ENCODE assay signal across 7 cellular contexts in genomic region chr22:39152024-39152510, GRCh38. TPM values are rescaled to one million over a fixed set of nuclear protein-coding genes. Genes with fewer than 3 reads are reported as not detected.
DNase-seq lines count a peak whose midpoint lies in the region; ATAC-seq and TF ChIP-seq lines count a peak whose summit lies in the region.

No MANE protein-coding gene starts in this region.

- H3K9ac ChIP-seq in iPS-18a (ENCODE audit: low read length), result no peak overlapping the region

- H3K27me3 ChIP-seq in iPS-18a (ENCODE audit: control insufficient read depth, insufficient read depth, low read length) (peaks cover 29% of the 10 kb centered on the region), stomach (peaks cover 0 to 15% (median 7%) of the 10 kb centered on the region in 3 donors)

- H3K36me3 ChIP-seq in HEK293 (ENCODE audit: control insufficient read depth in 2 of 2, insufficient read depth in 1 of 2, low read length in 2 of 2) (peaks cover 0 to 10% of the 10 kb centered on the region in 2 experiments; a peak in 1 of 3 replicates), iPS-18a (ENCODE audit: control insufficient read depth, low read depth, low read length) (no peaks in the 10 kb centered on the region), stomach (peaks cover 0 to 18% (median 7%) of the 10 kb centered on the region in 4 donors)

- H3K9me3 ChIP-seq in HEK293 (ENCODE audit: control insufficient read depth, insufficient read depth, low read depth, low read length), result no peaks in the 10 kb centered on the region
- H3K9me3 ChIP-seq in iPS-18a (ENCODE audit: control insufficient read depth, low read depth, low read length), result no peaks in the 10 kb centered on the region
- H3K9me3 ChIP-seq in stomach, result no peaks in the 10 kb centered on the region

- peak overlapping the region; percentile 61 for H3K4me3 Mint-ChIP-seq in activated CD8-positive, alpha-beta T cell treated with anti-CD3 and anti-CD28 coated beads, Interleukin-2, amount 10 ng/mL, durations not matched to agents 7 days and 5 days

- H3K4me1 ChIP-seq in HEK293 (ENCODE audit: control insufficient read depth, insufficient read depth, low read length) (peaks cover 2% of the 10 kb centered on the region; the same call in 1 of the 2 replicates), iPS-18a (ENCODE audit: control insufficient read depth, low read depth, low read length) (peaks cover 8% of the 10 kb centered on the region), stomach (peaks cover 55 to 62% (median 58%) of the 10 kb centered on the region in 4 donors)

- TF ChIP-seq CTCF in HEK293 (tag by site-specific recombination; IDR thresholded peaks at IDR 0.05), result no peak
- TF ChIP-seq CTCF in stomach (IDR thresholded peaks at IDR 0.05), result no peak

- H3K27me3 Mint-ChIP-seq in activated CD8-positive, alpha-beta T cell treated with anti-CD3 and anti-CD28 coated beads, Interleukin-2, amount 10 ng/mL, durations not matched to agents 7 days and 5 days (ENCODE audit: low read depth), result peaks cover 19% of the 10 kb centered on the region

- peaks cover 6% of the 10 kb centered on the region for H3K36me3 Mint-ChIP-seq in activated CD8-positive, alpha-beta T cell treated with anti-CD3 and anti-CD28 coated beads, Interleukin-2, amount 10 ng/mL, durations not matched to agents 7 days and 5 days (ENCODE audit: low read depth)

- H3K27ac ChIP-seq in HEK293 (ENCODE audit: extremely low read depth, low read depth, low read length) (peak overlapping the region; percentile 57; the same call in 1 of the 2 replicates), iPS-18a (ENCODE audit: low read length) (no peak overlapping the region), stomach (peak overlapping the region; percentile 85 to 98 (median 93))

- POLR2A ChIA-PET in HEK293 (lab: Yijun Ruan, JAX), result interaction anchor here (0.5 to 4.1 kb wide), 7 partner anchors 157 to 534 kb away, joined by 3 to 27 read pairs (median 4); partner anchors contain the start of genes ATF4 and RPL3
- POLR2A ChIA-PET in activated CD8-positive, alpha-beta T cell treated with anti-CD3 and anti-CD28 coated beads, Interleukin-2, amount 10 ng/mL, durations not matched to agents 7 days and 5 days (lab: Charles Lee), result interaction anchor here (1.0 to 8.8 kb wide), 4 partner anchors 61 to 368 kb away, joined by 3 to 63 read pairs (median 3); partner anchors contain the start of genes ATF4, CBX6 and RPL3

- peak overlapping the region; percentile 49 for H3K27ac Mint-ChIP-seq in activated CD8-positive, alpha-beta T cell treated with anti-CD3 and anti-CD28 coated beads, Interleukin-2, amount 10 ng/mL, durations not matched to agents 7 days and 5 days

- H3K9me3 Mint-ChIP-seq in activated CD8-positive, alpha-beta T cell treated with anti-CD3 and anti-CD28 coated beads, Interleukin-2, amount 10 ng/mL, durations not matched to agents 7 days and 5 days (ENCODE audit: insufficient read depth), result no peaks in the 10 kb centered on the region

- peak overlapping the region; percentile 54 for H3K4me3 ChIP-seq in HEK293 (ENCODE audit: low read depth, low read length)
- peak overlapping the region; percentile 50 for H3K4me3 ChIP-seq in iPS-18a (ENCODE audit: low read length)
- peak overlapping the region; percentile 78 to 96 (median 88) for H3K4me3 ChIP-seq in stomach

- 3 to 9% (median 4%) methylated on average over 23 to 44 of the region's 44 CpGs for WGBS in stomach, 5 donors

- H3K4me1 Mint-ChIP-seq in activated CD8-positive, alpha-beta T cell treated with anti-CD3 and anti-CD28 coated beads, Interleukin-2, amount 10 ng/mL, durations not matched to agents 7 days and 5 days (ENCODE audit: low read depth), result peaks cover 34% of the 10 kb centered on the region

- no peak for TF ChIP-seq EP300 in stomach (IDR thresholded peaks at IDR 0.05)

- intact Hi-C loops in stomach (cut with DNase I; ENCODE audit: low total_unique reads), result no loop called here

- ATAC-seq in activated CD8-positive, alpha-beta T cell treated with anti-CD3 and anti-CD28 coated beads, Interleukin-2, amount 10 ng/mL, durations not matched to agents 7 days and 5 days, result no peak
- ATAC-seq in HG03045 (IDR thresholded peaks at IDR 0.05; ENCODE audit: unreplicated experiment), result no peak
- ATAC-seq in GM21576 (IDR thresholded peaks at IDR 0.05; ENCODE audit: unreplicated experiment), result no peak

- DNase-seq in activated CD8-positive, alpha-beta T cell treated with anti-CD3 and anti-CD28 coated beads, Interleukin-2, amount 10 ng/mL, durations not matched to agents 7 days and 5 days, result no peak
- no peak for DNase-seq in stomach
- DNase-seq in activated effector memory CD4-positive, alpha-beta T cell treated with anti-CD3 and anti-CD28 coated beads, Interleukin-2, amount 50 U/mL, for 16 hours, result no peak

- CTCF ChIA-PET in HEK293 (lab: Yijun Ruan, JAX), result interaction anchor here (0.9 to 2.5 kb wide), 3 partner anchors 17 to 383 kb away, joined by 3 to 8 read pairs (median 5); no protein-coding TSS in a partner anchor
- CTCF ChIA-PET in activated CD8-positive, alpha-beta T cell treated with anti-CD3 and anti-CD28 coated beads, Interleukin-2, amount 10 ng/mL, durations not matched to agents 7 days and 5 days (lab: Charles Lee), result interaction anchor here (1.4 to 6.4 kb wide), 4 partner anchors 18 to 283 kb away, joined by 3 to 29 read pairs (median 6); partner anchors contain the start of gene RPL3

- no peak for TF ChIP-seq POLR2A in stomach (IDR thresholded peaks at IDR 0.05)

TF ChIP-seq in HEK293, 187 proteins besides CTCF, POLR2A, EP300 and RAD21:
- no peak for TF ChIP-seq ZNF660 (tag by site-specific recombination; IDR thresholded peaks at IDR 0.05)
- TF ChIP-seq ZBTB10 (tag by site-specific recombination; IDR thresholded peaks at IDR 0.05), result 0 out of 2 replicates have a peak, but pooled peaks have one; percentile 32
- no peak for TF ChIP-seq ZNF114 (tag by site-specific recombination; IDR thresholded peaks at IDR 0.05)
- no peak for TF ChIP-seq ZNF639 (tag by site-specific recombination; IDR thresholded peaks at IDR 0.05)
- no peak for TF ChIP-seq ZNF658 (tag by site-specific recombination; IDR thresholded peaks at IDR 0.05)
- TF ChIP-seq YY1 (tag by site-specific recombination; IDR thresholded peaks at IDR 0.05), result peak; percentile 35; the same call in 1 of the 2 replicates
- no peak for TF ChIP-seq ZBTB7A (tag by site-specific recombination; IDR thresholded peaks at IDR 0.05; ENCODE audit: low read depth)
- TF ChIP-seq MYNN (tag by site-specific recombination; IDR thresholded peaks at IDR 0.05; ENCODE audit: borderline replicate concordance), result no peak
- TF ChIP-seq SP7 (tag by site-specific recombination; IDR thresholded peaks at IDR 0.05), result no peak
- TF ChIP-seq GLIS2 (tag by site-specific recombination; IDR thresholded peaks at IDR 0.05), result 0 out of 2 replicates have a peak, but pooled peaks have one; percentile 30
- TF ChIP-seq ZFP3 (tag by site-specific recombination; IDR thresholded peaks at IDR 0.05; ENCODE audit: low read depth), result no peak
- no peak for TF ChIP-seq ZNF350 (tag by site-specific recombination; IDR thresholded peaks at IDR 0.05)

RNA-seq across cellular contexts. Expression of gene CBX7, which starts 0.4 kb away (rescaled TPM):
- 1 to 10 TPM; 8.6 to 8.7 TPM for total RNA-seq in activated CD8-positive, alpha-beta T cell treated with anti-CD3 and anti-CD28 coated beads, Interleukin-2, amount 10 ng/mL, durations not matched to agents 7 days and 5 days
- 10 to 100 TPM; 10.1 to 84.6 (median 29.6) TPM for total RNA-seq in stomach
- polyA plus RNA-seq in stomach, result 10 to 100 TPM; 28.6 to 46.3 (median 29.8) TPM

RNA-seq across cellular contexts. Expression of gene APOBEC3H, which starts 55.0 kb away (rescaled TPM):
- total RNA-seq in activated CD8-positive, alpha-beta T cell treated with anti-CD3 and anti-CD28 coated beads, Interleukin-2, amount 10 ng/mL, durations not matched to agents 7 days and 5 days, result 10 to 100 TPM; 82.8 to 89.7 TPM
- total RNA-seq in stomach, result 1 to 10 TPM in 1 of 5 donors, not detected in 4; 7.8 TPM
- under 1 TPM in 1 of 3 donors, not detected in 2; 0.63 TPM for polyA plus RNA-seq in stomach

Comparison
In these comparisons a context has a peak if more than half of its experiments do, and no peak if none do; other contexts are left out.
1. RNA of gene APOBEC3H, which starts 55.0 kb away (total RNA-seq): 82.8 to 89.7 TPM in activated CD8-positive, alpha-beta T cell treated with anti-CD3 and anti-CD28 coated beads, Interleukin-2, amount 10 ng/mL, durations not matched to agents 7 days and 5 days; 7.8 TPM in stomach; every median in the first group is over 4 times any median in the second.
2. Peak in every context shown above with its lines, with median percentiles within 50 percentile points of each other: H3K4me3 ChIP-seq.